Comparison of ENCODE assay signal across 8 cellular contexts in genomic region chr3:52238193-52238760, GRCh38. TPM values are rescaled to one million over a fixed set of nuclear protein-coding genes. Genes with fewer than 3 reads are reported as not detected.
A peak's percentile ranks its signal among the peaks of the same experiment; 100 is the strongest.
DNase-seq lines count a peak whose midpoint lies in the region; ATAC-seq and TF ChIP-seq lines count a peak whose summit lies in the region.

No MANE protein-coding gene starts in this region.

- DNase-seq in CD4-positive, CD25-positive, alpha-beta regulatory T cell, result no peak
- peak; percentile 22 for DNase-seq in HFFc6
- DNase-seq in WERI-Rb-1, result no peak
- no peak for DNase-seq in glutamatergic neuron
- no peak for DNase-seq in germinal center (ENCODE audit: low spot score)
- DNase-seq in globus pallidus (ENCODE audit: low spot score), result no peak

- peaks cover 6% of the 10 kb centered on the region for H3K27me3 Mint-ChIP-seq in CD4-positive, CD25-positive, alpha-beta regulatory T cell
- H3K27me3 Mint-ChIP-seq in HFFc6 (ENCODE audit: insufficient read depth) (peaks cover 1% of the 10 kb centered on the region), glutamatergic neuron (ENCODE audit: unreplicated experiment) (peaks cover 18% of the 10 kb centered on the region)

- peak overlapping the region; percentile 96 to 100 (median 98) for H3K4me3 Mint-ChIP-seq in CD4-positive, CD25-positive, alpha-beta regulatory T cell
- H3K4me3 Mint-ChIP-seq in HFFc6 (peak overlapping the region; percentile 100), glutamatergic neuron (ENCODE audit: unreplicated experiment) (peak overlapping the region; percentile 98)

- H3K36me3 ChIP-seq in CD4-positive, CD25-positive, alpha-beta regulatory T cell (ENCODE audit: control insufficient read depth, insufficient read depth, low read length), result peaks cover 18% of the 10 kb centered on the region
- no peaks in the 10 kb centered on the region for H3K36me3 ChIP-seq in WERI-Rb-1
- peaks cover 14% of the 10 kb centered on the region for H3K36me3 ChIP-seq in skeletal muscle satellite cell (ENCODE audit: insufficient read depth, low read length)

- H3K9me3 ChIP-seq in CD4-positive, CD25-positive, alpha-beta regulatory T cell (ENCODE audit: control insufficient read depth in 2 of 2, low read length in 2 of 2), result no peaks in the 10 kb centered on the region
- H3K9me3 ChIP-seq in WERI-Rb-1 (ENCODE audit: severe bottlenecking) (no peaks in the 10 kb centered on the region), skeletal muscle satellite cell (replicated peaks; ENCODE audit: low read length) (no peaks in the 10 kb centered on the region)

- H3K36me3 Mint-ChIP-seq in CD4-positive, CD25-positive, alpha-beta regulatory T cell, result no peaks in the 10 kb centered on the region
- H3K36me3 Mint-ChIP-seq in HFFc6 (ENCODE audit: low read depth) (peaks cover 8% of the 10 kb centered on the region; the same call in 1 of the 2 replicates), glutamatergic neuron (ENCODE audit: unreplicated experiment) (no peaks in the 10 kb centered on the region)

- peak overlapping the region; percentile 87 for H3K4me2 ChIP-seq in skeletal muscle satellite cell (ENCODE audit: low read length)

- peaks cover 70% of the 10 kb centered on the region for H3K4me1 ChIP-seq in CD4-positive, CD25-positive, alpha-beta regulatory T cell (ENCODE audit: control insufficient read depth, insufficient read depth, low read length, poor library complexity, severe bottlenecking)
- peaks cover 35% of the 10 kb centered on the region for H3K4me1 ChIP-seq in skeletal muscle satellite cell (ENCODE audit: control insufficient read depth, insufficient read depth, low read length)

- H3K4me3 ChIP-seq in CD4-positive, CD25-positive, alpha-beta regulatory T cell (ENCODE audit: low read depth, low read length), result peak overlapping the region; percentile 97
- H3K4me3 ChIP-seq in WERI-Rb-1 (ENCODE audit: low read depth, low read length) (peak overlapping the region; percentile 66), skeletal muscle satellite cell (ENCODE audit: low read length) (peak overlapping the region; percentile 99)

- H3K27me3 ChIP-seq in CD4-positive, CD25-positive, alpha-beta regulatory T cell (ENCODE audit: control insufficient read depth, insufficient read depth, low read length), result no peaks in the 10 kb centered on the region
- H3K27me3 ChIP-seq in WERI-Rb-1 (ENCODE audit: insufficient read depth, low read depth, severe bottlenecking) (no peaks in the 10 kb centered on the region), skeletal muscle satellite cell (ENCODE audit: control insufficient read depth, insufficient read depth, low read length) (no peaks in the 10 kb centered on the region)

- no peak for ATAC-seq in CD4-positive, CD25-positive, alpha-beta regulatory T cell (ENCODE audit: low read depth in 2 of 2)
- no peak for ATAC-seq in GM18517 (IDR thresholded peaks at IDR 0.05; ENCODE audit: unreplicated experiment)

- TF ChIP-seq CTCF in HFFc6 (IDR thresholded peaks at IDR 0.05), result no peak
- TF ChIP-seq CTCF in WERI-Rb-1 (IDR thresholded peaks at IDR 0.05; ENCODE audit: low read depth, low read length), result no peak
- TF ChIP-seq CTCF in glutamatergic neuron (IDR thresholded peaks at IDR 0.05; ENCODE audit: partially characterized antibody, unreplicated experiment), result peak; percentile 12

- peak overlapping the region; percentile 94 for H3K9ac ChIP-seq in skeletal muscle satellite cell (ENCODE audit: low read depth, low read length)

- H3K4me1 Mint-ChIP-seq in CD4-positive, CD25-positive, alpha-beta regulatory T cell, result peaks cover 8 to 88% (median 54%) of the 10 kb centered on the region in 4 donors
- peaks cover 43% of the 10 kb centered on the region for H3K4me1 Mint-ChIP-seq in HFFc6 (ENCODE audit: low read depth)
- peaks cover 20% of the 10 kb centered on the region for H3K4me1 Mint-ChIP-seq in glutamatergic neuron (ENCODE audit: low read depth, unreplicated experiment)

- H3K9me3 Mint-ChIP-seq in CD4-positive, CD25-positive, alpha-beta regulatory T cell, result no peaks in the 10 kb centered on the region
- H3K9me3 Mint-ChIP-seq in HFFc6 (no peaks in the 10 kb centered on the region), glutamatergic neuron (ENCODE audit: unreplicated experiment) (peaks cover 23% of the 10 kb centered on the region)

- peak overlapping the region; percentile 90 for H3K27ac ChIP-seq in CD4-positive, CD25-positive, alpha-beta regulatory T cell (ENCODE audit: insufficient read depth, low read length, poor library complexity, severe bottlenecking)
- peak overlapping the region; percentile 92 for H3K27ac ChIP-seq in WERI-Rb-1

- H3K27ac Mint-ChIP-seq in CD4-positive, CD25-positive, alpha-beta regulatory T cell, result peak overlapping the region; percentile 77 to 98 (median 97)
- H3K27ac Mint-ChIP-seq in HFFc6 (peak overlapping the region; percentile 92), glutamatergic neuron (ENCODE audit: unreplicated experiment) (peak overlapping the region; percentile 87)

RNA-seq across cellular contexts. Expression of gene TWF2, which starts 0.7 kb away (rescaled TPM):
- 62.4 TPM for total RNA-seq in CD4-positive, CD25-positive, alpha-beta regulatory T cell
- 100 to 1,000 TPM; 116 to 142 (median 131) TPM for polyA plus RNA-seq in CD4-positive, CD25-positive, alpha-beta regulatory T cell
- total RNA-seq in HFFc6 (2021; fragmentation: NEBNext Ultra II Directional; extraction: Animal tissue kit (Norgen Biotek cat#: 25700)), result 10 to 100 TPM; 73.9 to 83.0 (median 80.7) TPM
- total RNA-seq in glutamatergic neuron (ENCODE audit: unreplicated experiment), result 45.5 TPM
- 178 and 197 TPM in 2 replicates for total RNA-seq in skeletal muscle satellite cell (2012; rRNA removed)

RNA-seq across cellular contexts. Expression of gene PPM1M, which starts 7.3 kb away (rescaled TPM):
- total RNA-seq in CD4-positive, CD25-positive, alpha-beta regulatory T cell, result 80.7 TPM
- polyA plus RNA-seq in CD4-positive, CD25-positive, alpha-beta regulatory T cell, result 100 to 1,000 TPM in 1 of 4 donors, 10 to 100 TPM in 3; 55.5 to 104 (median 74.9) TPM
- total RNA-seq in HFFc6 (2021; fragmentation: NEBNext Ultra II Directional; extraction: Animal tissue kit (Norgen Biotek cat#: 25700)), result 10 to 100 TPM; 20.8 to 23.4 (median 20.9) TPM
- 7.8 TPM for total RNA-seq in glutamatergic neuron (ENCODE audit: unreplicated experiment)
- 10.3 and 15.7 TPM in 2 replicates for total RNA-seq in skeletal muscle satellite cell (2012; rRNA removed)

RNA-seq across cellular contexts. Expression of gene TLR9, which starts 12.8 kb away (rescaled TPM):
- total RNA-seq in CD4-positive, CD25-positive, alpha-beta regulatory T cell, result 0.27 TPM
- polyA plus RNA-seq in CD4-positive, CD25-positive, alpha-beta regulatory T cell, result under 1 TPM in 1 of 4 donors, not detected in 3; 0.16 TPM
- total RNA-seq in HFFc6 (2021; fragmentation: NEBNext Ultra II Directional; extraction: Animal tissue kit (Norgen Biotek cat#: 25700)), result not detected
- total RNA-seq in glutamatergic neuron (ENCODE audit: unreplicated experiment), result 0.37 TPM
- not detected in 2 replicates for total RNA-seq in skeletal muscle satellite cell (2012; rRNA removed)

RNA-seq across cellular contexts. Expression of gene WDR82, which starts 40.2 kb away (rescaled TPM):
- 116 TPM for total RNA-seq in CD4-positive, CD25-positive, alpha-beta regulatory T cell
- 100 to 1,000 TPM in 2 of 4 donors, 10 to 100 TPM in 2; 85.9 to 111 (median 103) TPM for polyA plus RNA-seq in CD4-positive, CD25-positive, alpha-beta regulatory T cell
- 10 to 100 TPM; 55.2 to 62.0 (median 58.6) TPM for total RNA-seq in HFFc6 (2021; fragmentation: NEBNext Ultra II Directional; extraction: Animal tissue kit (Norgen Biotek cat#: 25700))
- total RNA-seq in glutamatergic neuron (ENCODE audit: unreplicated experiment), result 118 TPM
- total RNA-seq in skeletal muscle satellite cell (2012; rRNA removed), result 39.5 and 46.7 TPM in 2 replicates

RNA-seq across cellular contexts. Expression of gene ALAS1, which starts 40.3 kb away (rescaled TPM):
- 17.1 TPM for total RNA-seq in CD4-positive, CD25-positive, alpha-beta regulatory T cell
- 10 to 100 TPM; 22.4 to 41.4 (median 34.2) TPM for polyA plus RNA-seq in CD4-positive, CD25-positive, alpha-beta regulatory T cell
- 10 to 100 TPM; 31.5 to 39.1 (median 35.1) TPM for total RNA-seq in HFFc6 (2021; fragmentation: NEBNext Ultra II Directional; extraction: Animal tissue kit (Norgen Biotek cat#: 25700))
- total RNA-seq in glutamatergic neuron (ENCODE audit: unreplicated experiment), result 41.7 TPM
- 59.8 and 60.3 TPM in 2 replicates for total RNA-seq in skeletal muscle satellite cell (2012; rRNA removed)
